In genomic region chr1:41404308-41404755, GRCh38 we compare ENCODE assay signal across 9 cellular contexts. TPM values are rescaled to one million over a fixed set of nuclear protein-coding genes. Genes with fewer than 3 reads are reported as not detected.
DNase-seq lines count a peak whose midpoint lies in the region; ATAC-seq and TF ChIP-seq lines count a peak whose summit lies in the region.
"Had no signal": no experiment of that assay in that cellular context is flagged by ENCODE, and none has a peak within 500 bp of the region (broad histone marks: within the 10 kb centered on the region; RNA-seq: fewer than 3 reads in every experiment).

No MANE protein-coding gene starts in this region.

- DNase-seq in DND-41 (peak; percentile 71), NB4 (ENCODE audit: low read depth) (peak; percentile 34), WERI-Rb-1 (peak; percentile 85), left kidney (ENCODE audit: low read depth, low spot score) (peak; percentile 86), epidermal melanocyte (ENCODE audit: insufficient read length, low spot score) (no peak), SIG-M5 (lab: John Stamatoyannopoulos, UW) (no peak), suprapubic skin (ENCODE audit: low spot score in 2 of 2) (no peak)
- DNase-seq: psoas muscle had no signal

- H3K79me2 ChIP-seq in DND-41 (ENCODE audit: insufficient read depth, low read length), result no peaks in the 10 kb centered on the region

- H3K27ac ChIP-seq in DND-41 (ENCODE audit: low read length) (no peak overlapping the region), WERI-Rb-1 (no peak overlapping the region), suprapubic skin (no peak overlapping the region)
- H3K27ac ChIP-seq: psoas muscle had no signal

- no peak overlapping the region for H3K9ac ChIP-seq in DND-41 (ENCODE audit: low read depth, low read length)

- H3K4me3 ChIP-seq in DND-41 (ENCODE audit: low read depth in 1 of 2, low read length in 2 of 2) (no peak overlapping the region), NB4 (ENCODE audit: low read depth, low read length) (no peak overlapping the region), WERI-Rb-1 (ENCODE audit: low read depth, low read length) (no peak overlapping the region), suprapubic skin (no peak overlapping the region)
- H3K4me3 ChIP-seq: psoas muscle had no signal

- H3K4me1 ChIP-seq in DND-41 (ENCODE audit: insufficient read depth, low read length), result peaks cover 16% of the 10 kb centered on the region
- peaks cover 14% of the 10 kb centered on the region for H3K4me1 ChIP-seq in suprapubic skin

- H3K36me3 ChIP-seq in DND-41 (ENCODE audit: insufficient read depth, low read length) (no peaks in the 10 kb centered on the region), WERI-Rb-1 (no peaks in the 10 kb centered on the region), suprapubic skin (no peaks in the 10 kb centered on the region)

- H3K4me2 ChIP-seq in DND-41 (ENCODE audit: insufficient read depth, low read length), result peak overlapping the region; percentile 57

- H4K20me1 ChIP-seq in DND-41 (ENCODE audit: insufficient read depth, low read length), result peaks cover 3% of the 10 kb centered on the region; the same call in 1 of the 2 replicates

- no peak for TF ChIP-seq EP300 in suprapubic skin (IDR thresholded peaks at IDR 0.05)

- TF ChIP-seq POLR2A in NB4 (IDR thresholded peaks at IDR 0.05; ENCODE audit: extremely low read depth, insufficient read length) (no peak), suprapubic skin (IDR thresholded peaks at IDR 0.05) (no peak)

- peaks cover 12% of the 10 kb centered on the region for H3K27me3 ChIP-seq in DND-41 (ENCODE audit: insufficient read depth, low read length, poor library complexity)
- peaks cover 4% of the 10 kb centered on the region for H3K27me3 ChIP-seq in WERI-Rb-1 (ENCODE audit: insufficient read depth, low read depth, severe bottlenecking)
- H3K27me3 ChIP-seq in suprapubic skin, result peaks cover 4% of the 10 kb centered on the region

- TF ChIP-seq CTCF in DND-41 (IDR thresholded peaks at IDR 0.05; ENCODE audit: borderline replicate concordance, extremely low read depth, low read length, poor library complexity, severe bottlenecking) (no peak), NB4 (IDR thresholded peaks at IDR 0.05; ENCODE audit: low read depth, low read length) (no peak), WERI-Rb-1 (IDR thresholded peaks at IDR 0.05; ENCODE audit: low read depth, low read length) (no peak), suprapubic skin (IDR thresholded peaks at IDR 0.05) (no peak)

- ATAC-seq in DND-41 (ENCODE audit: insufficient read depth, low read depth) (peak; percentile 87), HG02623 (IDR thresholded peaks at IDR 0.05; ENCODE audit: unreplicated experiment) (no peak)

- H2AFZ ChIP-seq in DND-41 (ENCODE audit: low read depth, low read length), result peak overlapping the region; percentile 30; the same call in 1 of the 2 replicates

- WGBS in suprapubic skin, result 0% methylated on average over 1 of the region's 10 CpGs

- H3K9me3 ChIP-seq in DND-41 (ENCODE audit: insufficient read depth, low read length, severe bottlenecking) (no peaks in the 10 kb centered on the region), WERI-Rb-1 (ENCODE audit: severe bottlenecking) (peaks cover 3% of the 10 kb centered on the region), suprapubic skin (no peaks in the 10 kb centered on the region)
- H3K9me3 ChIP-seq: psoas muscle had no signal

RNA-seq across cellular contexts. Expression of gene FOXO6, which starts 43.1 kb away (rescaled TPM):
- total RNA-seq in suprapubic skin, result 1 to 10 TPM; 1.4 to 2.8 (median 1.6) TPM

Comparison
In these comparisons a context has a peak if more than half of its experiments do, and no peak if none do; other contexts are left out.
1. DNase-seq: peak in DND-41 (single experiment), NB4 (single experiment), WERI-Rb-1 (single experiment) and left kidney (single experiment); none in epidermal melanocyte (single experiment), SIG-M5 (single experiment) and suprapubic skin (0 of 2).